ENCODE assay signal across 21 cellular contexts in the genomic region with DNA sequence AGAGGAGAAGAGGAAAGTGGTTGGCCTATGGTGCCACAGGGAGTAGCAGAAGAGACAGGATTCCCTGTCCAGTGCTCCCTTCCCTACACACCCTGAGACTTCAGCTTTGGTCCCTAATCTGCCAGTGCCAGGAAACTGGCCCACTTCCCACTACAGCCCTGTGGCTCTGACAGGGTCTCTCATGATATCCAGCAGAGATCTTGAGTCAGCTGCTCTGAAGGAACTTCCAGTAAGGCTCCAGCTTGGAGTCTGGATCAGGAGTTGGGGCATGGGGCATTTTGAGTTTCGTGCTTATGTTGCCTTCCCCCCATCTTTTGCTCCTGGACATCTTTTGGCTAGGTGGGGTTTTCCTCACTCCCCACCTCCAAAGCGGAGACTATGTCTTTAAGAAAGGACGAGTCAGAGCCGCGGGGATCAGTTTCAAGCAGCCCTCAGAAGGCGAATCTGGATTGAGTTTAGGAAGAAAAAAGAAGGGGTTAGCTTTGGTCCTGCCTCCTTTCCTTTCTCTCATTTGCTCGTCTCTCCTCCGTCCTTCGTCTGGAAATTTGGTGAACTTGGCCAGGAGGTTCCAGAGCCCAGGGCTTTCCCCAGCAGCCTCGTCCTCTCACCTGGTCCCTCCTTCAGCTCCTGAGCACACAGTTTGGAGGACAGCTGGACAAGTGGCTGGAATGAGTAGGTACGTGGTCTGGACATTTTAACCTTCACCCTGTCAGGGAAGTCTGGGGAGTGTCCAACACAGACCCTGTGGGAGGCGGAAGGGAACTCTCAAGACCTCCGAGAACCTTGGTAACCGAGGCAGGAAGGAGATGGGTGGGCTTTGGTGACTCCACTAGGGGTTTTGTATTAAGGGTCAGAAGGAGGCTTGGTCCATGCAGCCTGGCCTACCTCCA.
A peak's percentile ranks its signal among the peaks of the same experiment; 100 is the strongest.
DNase-seq lines count a peak whose midpoint lies in the region; ATAC-seq and TF ChIP-seq lines count a peak whose summit lies in the region.
"Had no signal": no experiment of that assay in that cellular context is flagged by ENCODE, and none has a peak within 500 bp of the region (broad histone marks: within the 10 kb centered on the region; RNA-seq: fewer than 3 reads in every experiment).

No MANE protein-coding gene starts in this region.

- no peak for ATAC-seq in thoracic aorta (ENCODE audit: insufficient number of reproducible peaks, low FRiP score, low read depth)
- ATAC-seq in HG02571 (IDR thresholded peaks at IDR 0.05; ENCODE audit: unreplicated experiment): no peak
- ATAC-seq: body of pancreas, heart left ventricle, lower lobe of right lung had no signal

- H3K79me2 ChIP-seq in MM.1S (ENCODE audit: low read length) (no peaks in the 10 kb centered on the region), Karpas-422 (ENCODE audit: low read length) (no peaks in the 10 kb centered on the region)

- peak overlapping the region in 1 of 2 donors; percentile 50 for H3K27ac ChIP-seq in thoracic aorta
- H3K27ac ChIP-seq in MM.1S (ENCODE audit: low read length): no peak overlapping the region
- H3K27ac ChIP-seq in Karpas-422 (ENCODE audit: low read length): no peak overlapping the region
- H3K27ac ChIP-seq: body of pancreas, lower lobe of right lung had no signal

- H3K27me3 ChIP-seq in thoracic aorta (replicated peaks; ENCODE audit: insufficient read depth): no peaks in the 10 kb centered on the region
- no peaks in the 10 kb centered on the region for H3K27me3 ChIP-seq in MM.1S (replicated peaks; ENCODE audit: insufficient read depth, low read length)
- no peaks in the 10 kb centered on the region for H3K27me3 ChIP-seq in Karpas-422 (ENCODE audit: low read length)
- H3K27me3 ChIP-seq: body of pancreas had no signal

- peak overlapping the region; percentile 34 for H3K4me3 Mint-ChIP-seq in chondrocyte (ENCODE audit: unreplicated experiment)
- H3K4me3 Mint-ChIP-seq: activated naive CD4-positive, alpha-beta T cell treated with anti-CD3 and anti-CD28 coated beads for 36 hours; natural killer cell treated with Interleukin-12 subunit alpha and Interleukin-12 subunit beta and Interleukin-15 and Interleukin-18, amount 100 ng/mL, for 72 hours had no signal

- H3K36me3 ChIP-seq in thoracic aorta: no peaks in the 10 kb centered on the region
- H3K36me3 ChIP-seq in MM.1S (replicated peaks; ENCODE audit: insufficient read depth, low read length): no peaks in the 10 kb centered on the region
- H3K36me3 ChIP-seq in Karpas-422 (ENCODE audit: insufficient read depth, low read length): no peaks in the 10 kb centered on the region
- H3K36me3 ChIP-seq: heart left ventricle, lower lobe of right lung, prostate gland had no signal

- H3K9me3 ChIP-seq in thoracic aorta: no peaks in the 10 kb centered on the region
- H3K9me3 ChIP-seq in MM.1S (replicated peaks; ENCODE audit: insufficient read depth, low read length): no peaks in the 10 kb centered on the region
- H3K9me3 ChIP-seq in Karpas-422 (ENCODE audit: low read length): no peaks in the 10 kb centered on the region
- H3K9me3 ChIP-seq: body of pancreas, heart left ventricle, lower lobe of right lung, prostate gland had no signal

- H3K4me3 ChIP-seq in thoracic aorta (peak overlapping the region; percentile 67), MM.1S (ENCODE audit: low read length) (no peak overlapping the region), Karpas-422 (ENCODE audit: low read length) (no peak overlapping the region)
- H3K4me3 ChIP-seq: body of pancreas, lower lobe of right lung, prostate gland had no signal

- no peak overlapping the region for H2AFZ ChIP-seq in MM.1S (ENCODE audit: low read length)
- H2AFZ ChIP-seq in Karpas-422 (ENCODE audit: low read length): no peak overlapping the region

- TF ChIP-seq CTCF in chondrocyte (IDR thresholded peaks at IDR 0.05): no peak
- TF ChIP-seq CTCF in thoracic aorta (IDR thresholded peaks at IDR 0.05): no peak
- no peak for TF ChIP-seq CTCF in MM.1S (IDR thresholded peaks at IDR 0.05; ENCODE audit: low read length)

- H3K4me2 ChIP-seq in MM.1S (ENCODE audit: low read depth, low read length): no peak overlapping the region
- H3K4me2 ChIP-seq in Karpas-422 (ENCODE audit: low read depth, low read length, poor library complexity, severe bottlenecking): no peak overlapping the region

- peaks cover 37% of the 10 kb centered on the region for H3K4me1 Mint-ChIP-seq in chondrocyte (ENCODE audit: low read depth)

- H3K27ac Mint-ChIP-seq in chondrocyte (ENCODE audit: unreplicated experiment): peak overlapping the region; percentile 47
- H3K27ac Mint-ChIP-seq: activated naive CD4-positive, alpha-beta T cell treated with anti-CD3 and anti-CD28 coated beads for 36 hours; natural killer cell treated with Interleukin-12 subunit alpha and Interleukin-12 subunit beta and Interleukin-15 and Interleukin-18, amount 100 ng/mL, for 72 hours had no signal

- H4K20me1 ChIP-seq in MM.1S (ENCODE audit: insufficient read depth, low read length) (no peaks in the 10 kb centered on the region), Karpas-422 (ENCODE audit: insufficient read depth, low read depth, low read length) (no peaks in the 10 kb centered on the region)

- H3K9me3 Mint-ChIP-seq in chondrocyte (ENCODE audit: low read depth): no peaks in the 10 kb centered on the region
- H3K9me3 Mint-ChIP-seq: activated naive CD4-positive, alpha-beta T cell treated with anti-CD3 and anti-CD28 coated beads for 36 hours; natural killer cell treated with Interleukin-12 subunit alpha and Interleukin-12 subunit beta and Interleukin-15 and Interleukin-18, amount 100 ng/mL, for 72 hours had no signal

- DNase-seq in GM03348 (ENCODE audit: low spot score) (peak; percentile 43), chondrocyte (ENCODE audit: low spot score) (no peak), mesenteric fat pad (ENCODE audit: low spot score) (peak; percentile 71), thoracic aorta (ENCODE audit: low spot score) (no peak), MM.1S (no peak), Karpas-422 (no peak), Ammon's horn (ENCODE audit: low spot score) (no peak)
- DNase-seq: activated CD4-positive, alpha-beta T cell treated with anti-CD3 and anti-CD28 coated beads for 48 hours; activated naive CD4-positive, alpha-beta T cell treated with anti-CD3 and anti-CD28 coated beads for 36 hours; body of pancreas; COR-L47; H7; heart left ventricle; lower lobe of right lung; NCI-H2081; NCI-H446 treated with DMSO at 0.1 percent for 48 hours; NK-92 treated with Interleukin-12 subunit alpha and Interleukin-12 subunit beta, amount 100 ng/mL, for 24 hours; stimulated activated CD4-positive, alpha-beta T cell treated with anti-CD3 and anti-CD28 coated beads, Interleukin-12 subunit alpha, Interleukin-12 subunit beta, amount 100 ng/mL, for 4 hours had no signal

- H3K36me3 Mint-ChIP-seq in chondrocyte (ENCODE audit: low read depth): no peaks in the 10 kb centered on the region
- H3K36me3 Mint-ChIP-seq: natural killer cell treated with Interleukin-12 subunit alpha and Interleukin-12 subunit beta and Interleukin-15 and Interleukin-18, amount 100 ng/mL, for 72 hours had no signal

- H3K4me1 ChIP-seq in thoracic aorta (ENCODE audit: control insufficient read depth in 1 of 2, low read depth in 2 of 2) (peaks cover 0 to 22% of the 10 kb centered on the region in 2 donors), MM.1S (ENCODE audit: low read length) (no peaks in the 10 kb centered on the region), Karpas-422 (ENCODE audit: low read length) (no peaks in the 10 kb centered on the region)
- H3K4me1 ChIP-seq: prostate gland had no signal

- H3K9ac ChIP-seq in MM.1S (ENCODE audit: low read length) (no peak overlapping the region), Karpas-422 (ENCODE audit: low read length) (no peak overlapping the region)

- H3F3A ChIP-seq in MM.1S (ENCODE audit: insufficient read depth, low read length): no peaks in the 10 kb centered on the region

- H3K27me3 Mint-ChIP-seq in chondrocyte (ENCODE audit: low read depth): no peaks in the 10 kb centered on the region

- H3K9me2 ChIP-seq in MM.1S (replicated peaks; ENCODE audit: insufficient read depth, low read length) (no peaks in the 10 kb centered on the region), Karpas-422 (replicated peaks; ENCODE audit: insufficient read depth, low read length) (no peaks in the 10 kb centered on the region)

Comparison
In these comparisons a context has a peak if more than half of its experiments do, and no peak if none do; other contexts are left out.
1. DNase-seq: peak in GM03348 (single experiment) and mesenteric fat pad (single experiment); none in chondrocyte (single experiment), thoracic aorta (single experiment), MM.1S (single experiment), Karpas-422 (single experiment) and Ammon's horn (single experiment).